In the genomic region with DNA sequence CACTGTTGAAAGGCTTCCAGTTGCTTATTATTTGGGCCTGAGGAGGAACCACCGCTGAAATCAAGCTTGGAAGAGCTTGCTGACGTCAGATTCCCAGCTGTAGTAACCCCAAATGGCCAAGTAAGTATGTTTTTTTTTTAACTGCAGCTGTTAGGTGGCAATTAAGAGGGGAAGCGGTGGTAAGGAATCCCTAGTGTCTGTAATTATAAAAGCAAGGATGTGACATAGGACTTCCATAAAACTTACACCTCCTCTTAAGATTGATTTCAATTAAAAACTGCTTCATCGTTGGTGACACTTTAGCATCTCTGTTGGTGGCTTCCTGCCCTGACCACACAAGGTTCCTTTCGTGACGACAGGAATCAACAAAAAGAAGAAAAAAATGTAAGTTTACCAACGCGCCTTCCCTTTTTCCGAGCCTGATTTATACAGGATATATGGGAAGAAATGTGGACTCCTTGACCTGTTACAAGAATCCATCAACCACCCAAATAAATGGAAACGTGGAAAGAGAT, we compare ENCODE assay signal across 8 cellular contexts. TPM values are rescaled to one million over a fixed set of nuclear protein-coding genes. Genes with fewer than 3 reads are reported as not detected.
A peak's percentile ranks its signal among the peaks of the same experiment; 100 is the strongest.
DNase-seq lines count a peak whose midpoint lies in the region; ATAC-seq and TF ChIP-seq lines count a peak whose summit lies in the region.

No MANE protein-coding gene starts in this region.

- no peak for ATAC-seq in lower lobe of right lung
- no peak for ATAC-seq in HG03045 (IDR thresholded peaks at IDR 0.05; ENCODE audit: unreplicated experiment)

- H3K27ac ChIP-seq in RWPE1 (peak overlapping the region; percentile 95), caudate nucleus (ENCODE audit: low read depth, low read length) (peak overlapping the region; percentile 92), lower lobe of right lung (peak overlapping the region; percentile 98)

- DNase-seq in activated CD8-positive, alpha-beta memory T cell treated with anti-CD3 and anti-CD28 coated beads, Interleukin-2, amount 50 U/mL, for 1 hour (ENCODE audit: extremely low read depth) = peak; percentile 24
- no peak for DNase-seq in activated CD8-positive, alpha-beta memory T cell treated with anti-CD3 and anti-CD28 coated beads, Interleukin-2, amount 50 U/mL, for 48 hours
- DNase-seq in RWPE1 (ENCODE audit: low spot score) = no peak
- no peak for DNase-seq in caudate nucleus (lab: John Stamatoyannopoulos, UW)
- no peak for DNase-seq in lower lobe of right lung
- DNase-seq in superior temporal gyrus (ENCODE audit: extremely low spot score) = peak; percentile 46
- no peak for DNase-seq in OCI-M2 (lab: John Stamatoyannopoulos, UW; ENCODE audit: unreplicated experiment)

- intact Hi-C loops in lower lobe of right lung (cut with DNase I) = no loop called here

- TF ChIP-seq CTCF in RWPE1 (conservative IDR thresholded peaks at IDR 0.05; ENCODE audit: low read depth) = no peak
- TF ChIP-seq CTCF in lower lobe of right lung (IDR thresholded peaks at IDR 0.05) = no peak

- peak overlapping the region; percentile 98 for H3K4me3 ChIP-seq in lower lobe of right lung

- H3K4me1 ChIP-seq in lower lobe of right lung = peaks cover 43% of the 10 kb centered on the region

- no peaks in the 10 kb centered on the region for H3K27me3 ChIP-seq in lower lobe of right lung (ENCODE audit: low read depth)

- H3K9me3 ChIP-seq in lower lobe of right lung = no peaks in the 10 kb centered on the region

- H3K36me3 ChIP-seq in lower lobe of right lung = no peaks in the 10 kb centered on the region

- CTCF ChIA-PET in RWPE1 (lab: Yijun Ruan, JAX) = interaction anchor here (0.6 kb wide), 1 partner anchor 9 kb away, joined by 3 read pairs; no protein-coding TSS in a partner anchor

- POLR2A ChIA-PET in RWPE1 (lab: Yijun Ruan, JAX; ENCODE audit: low non-redundant PET) = no interaction called here

RNA-seq across cellular contexts. Expression of a gene that starts 0.9 kb away (rescaled TPM):
- 33.5 TPM for total RNA-seq in lower lobe of right lung

Comparison
In these comparisons a context has a peak if more than half of its experiments do, and no peak if none do; other contexts are left out.
1. DNase-seq: peak in activated CD8-positive, alpha-beta memory T cell treated with anti-CD3 and anti-CD28 coated beads, Interleukin-2, amount 50 U/mL, for 1 hour (single experiment) and superior temporal gyrus (single experiment); none in activated CD8-positive, alpha-beta memory T cell treated with anti-CD3 and anti-CD28 coated beads, Interleukin-2, amount 50 U/mL, for 48 hours (single experiment), RWPE1 (single experiment), caudate nucleus (0 of 61), lower lobe of right lung (single experiment) and OCI-M2 (single experiment).
2. Peak in every context shown above with its lines, with median percentiles within 50 percentile points of each other: H3K27ac ChIP-seq.